ENCODE assay signal across 8 cellular contexts in the genomic region with DNA sequence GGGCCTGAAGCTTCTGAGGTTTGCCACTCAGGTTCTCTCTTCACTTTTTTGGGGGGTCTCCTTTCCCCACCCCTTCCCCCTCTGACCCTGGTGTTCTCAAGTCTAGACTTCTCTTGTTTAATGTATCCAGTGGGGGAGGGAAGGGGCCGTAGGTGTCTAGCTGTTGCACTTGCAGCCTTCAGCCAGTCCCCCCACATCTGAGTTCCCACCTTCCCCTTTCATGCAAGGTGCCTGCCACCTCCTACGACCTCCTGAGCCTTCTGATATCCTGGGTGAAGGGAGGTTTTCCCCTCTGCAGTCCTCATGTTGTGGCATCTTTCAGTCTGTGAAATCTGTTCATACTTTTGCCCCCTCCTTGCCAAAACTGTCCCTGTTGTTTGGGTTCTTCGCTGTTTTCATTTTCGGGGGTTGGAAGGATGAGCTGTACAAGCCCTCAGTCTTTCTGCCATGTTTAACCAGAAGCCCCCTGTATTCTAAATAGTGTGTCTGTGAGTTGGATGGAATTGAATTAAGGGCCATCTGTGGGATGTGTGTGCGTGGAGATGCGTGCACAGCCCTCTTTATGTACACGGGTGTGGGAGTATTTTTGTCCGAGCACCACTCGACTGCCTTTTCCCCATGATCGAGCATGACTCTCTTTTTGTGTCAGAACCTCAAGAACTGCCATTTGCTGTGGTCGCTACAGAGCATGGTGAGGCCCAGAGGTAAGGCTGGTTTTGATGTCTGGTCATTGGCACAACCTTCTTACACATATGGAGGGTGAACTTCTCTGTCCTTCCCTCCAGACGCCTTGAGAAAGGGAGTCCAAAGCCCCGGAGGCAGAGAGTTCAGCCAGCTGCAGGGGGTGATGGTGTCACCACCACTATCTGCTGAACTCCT. TPM values are rescaled to one million over a fixed set of nuclear protein-coding genes. Genes with fewer than 3 reads are reported as not detected.
A peak's percentile ranks its signal among the peaks of the same experiment; 100 is the strongest.
DNase-seq lines count a peak whose midpoint lies in the region; ATAC-seq and TF ChIP-seq lines count a peak whose summit lies in the region.

No MANE protein-coding gene starts in this region.

- H3K27me3 Mint-ChIP-seq in immature natural killer cell (ENCODE audit: low read depth in 3 of 3) = peaks cover 0 to 2% (median 0%) of the 10 kb centered on the region in 3 donors

- H3K36me3 ChIP-seq in stomach smooth muscle (ENCODE audit: control insufficient read depth in 2 of 2, insufficient read depth in 2 of 2, low read length in 2 of 2) = no peaks in the 10 kb centered on the region

- peak overlapping the region; percentile 25 to 36 for H3K9ac ChIP-seq in stomach smooth muscle (ENCODE audit: low read length in 2 of 2)

- H3K9me3 Mint-ChIP-seq in immature natural killer cell = no peaks in the 10 kb centered on the region

- TF ChIP-seq CTCF in VCaP (conservative IDR thresholded peaks at IDR 0.05) = no peak

- H3K4me1 Mint-ChIP-seq in immature natural killer cell = peaks cover 92 to 94% of the 10 kb centered on the region in 2 donors

- peak; percentile 32 to 33 for ATAC-seq in activated CD4-positive, CD25-positive, alpha-beta regulatory T cell treated with anti-CD3 and anti-CD28 coated beads, Interleukin-2, amount 50 U/mL, for 24 hours

- H3K4me3 Mint-ChIP-seq in immature natural killer cell = peak overlapping the region in 4 of 5 donors; percentile 2 to 58 (median 25)

- H3K4me3 ChIP-seq in stomach smooth muscle (ENCODE audit: low read length in 2 of 2) = peak overlapping the region; percentile 4 to 49

- peak overlapping the region; percentile 47 to 85 (median 66) for H3K27ac Mint-ChIP-seq in immature natural killer cell

- peaks cover 51% of the 10 kb centered on the region for H3K4me1 ChIP-seq in stomach smooth muscle (ENCODE audit: control insufficient read depth, insufficient read depth, low read length)

- no peaks in the 10 kb centered on the region for H3K27me3 ChIP-seq in stomach smooth muscle (ENCODE audit: control insufficient read depth in 1 of 2, insufficient read depth in 2 of 2, low read length in 2 of 2)

- peak overlapping the region; percentile 44 for H3K27ac ChIP-seq in VCaP
- peak overlapping the region; percentile 46 for H3K27ac ChIP-seq in stomach smooth muscle (ENCODE audit: low read length)

- no peaks in the 10 kb centered on the region for H3K9me3 ChIP-seq in stomach smooth muscle (ENCODE audit: control insufficient read depth in 2 of 2, low read length in 2 of 2)

- no peaks in the 10 kb centered on the region for H3K36me3 Mint-ChIP-seq in immature natural killer cell

- no peak for DNase-seq in activated CD4-positive, CD25-positive, alpha-beta regulatory T cell (lab: John Stamatoyannopoulos, UW)
- DNase-seq in immature natural killer cell (no peak), cerebellum (ENCODE audit: low spot score) (no peak), DMS153 treated with DMSO at 0.1 percent for 48 hours (lab: John Stamatoyannopoulos, UW; ENCODE audit: unreplicated experiment) (no peak), GM19238 (ENCODE audit: insufficient read length, low spot score) (no peak)

RNA-seq across cellular contexts. Expression of a gene that starts 23.6 kb away (rescaled TPM):
- 10 to 100 TPM in 1 of 3 donors, 1 to 10 TPM in 2; 2.0 to 48.1 (median 9.6) TPM for polyA plus RNA-seq in immature natural killer cell
- total RNA-seq in cerebellum = 162 TPM
